ENCODE assay signal across 8 cellular contexts in the genomic region with DNA sequence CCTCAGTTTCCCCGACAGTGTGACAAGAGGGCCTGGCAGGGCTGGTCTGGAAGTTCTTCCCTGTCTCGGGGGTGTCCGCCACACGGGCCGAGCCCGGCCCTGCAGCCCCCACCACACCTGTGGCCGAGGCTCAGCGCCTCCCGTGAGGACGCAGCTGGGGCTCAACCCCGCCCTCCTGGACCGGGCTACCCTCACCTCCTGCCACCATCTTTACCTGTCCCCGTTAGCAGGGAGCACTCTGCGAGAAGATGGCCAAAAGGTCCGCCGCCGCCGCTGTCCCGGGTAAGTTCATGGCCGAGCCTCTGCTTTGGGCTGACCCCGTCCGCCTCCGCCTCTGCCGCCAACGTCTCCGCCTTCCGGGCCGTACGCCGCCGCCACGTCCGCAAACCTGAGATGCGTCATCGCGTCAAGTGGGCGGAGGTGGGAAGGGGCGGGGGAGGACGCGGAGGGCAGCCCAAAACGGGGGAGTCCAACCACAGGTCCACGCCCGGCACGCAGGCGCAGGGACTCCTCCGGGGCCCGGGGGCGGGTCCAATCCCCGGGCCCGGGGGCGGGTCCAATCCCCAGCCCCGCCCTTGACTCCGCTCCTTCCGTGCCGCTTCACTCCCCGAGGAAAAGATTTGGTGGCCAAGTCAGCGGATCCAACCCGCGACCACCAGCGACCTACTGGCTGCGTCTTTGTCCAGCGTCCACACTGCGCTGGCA. TPM values are rescaled to one million over a fixed set of nuclear protein-coding genes. Genes with fewer than 3 reads are reported as not detected.
DNase-seq lines count a peak whose midpoint lies in the region; ATAC-seq and TF ChIP-seq lines count a peak whose summit lies in the region.

A gene (minus strand): TSS at position 351 of the 705 bp plus-strand sequence. CDS start 4,295 bp downstream, outside the sequence.

- TF ChIP-seq CTCF in Calu3 (IDR thresholded peaks at IDR 0.05; ENCODE audit: unreplicated experiment) = no peak
- no peak for TF ChIP-seq CTCF in OCI-LY3 (IDR thresholded peaks at IDR 0.05; ENCODE audit: low read depth, low read length)

- H3K4me2 ChIP-seq in OCI-LY3 (ENCODE audit: low read length) = peak within 1 kb of the TSS; percentile 65

- peaks cover 28% of the 10 kb centered on the region for H3K4me1 Mint-ChIP-seq in Calu3 (ENCODE audit: low read depth, unreplicated experiment)

- H3K36me3 ChIP-seq in HUES6 (ENCODE audit: control insufficient read depth, insufficient read depth, low read length) (peaks cover 8% of the 10 kb centered on the region; the same call in 1 of the 2 replicates), OCI-LY3 (replicated peaks; ENCODE audit: low read depth, low read length) (peaks cover 3% of the 10 kb centered on the region)

- CTCF ChIA-PET in Calu3 (lab: Charles Lee) = interaction anchor here (0.8 to 1.8 kb wide), 6 partner anchors 10 to 120 kb away, joined by 3 to 10 read pairs (median 4); a partner anchor contains a TSS

- peak; percentile 89 for ATAC-seq in GM21423 (IDR thresholded peaks at IDR 0.05; ENCODE audit: unreplicated experiment)

- no peaks in the 10 kb centered on the region for H4K20me1 ChIP-seq in OCI-LY3 (ENCODE audit: insufficient read depth, low read length)

- peaks cover 38% of the 10 kb centered on the region for H3K36me3 Mint-ChIP-seq in Calu3 (ENCODE audit: insufficient read depth, unreplicated experiment)

- peak; percentile 98 for DNase-seq in Calu3
- peak; percentile 96 for DNase-seq in activated T-cell treated with anti-CD3 and anti-CD28 coated beads for 1 hour (ENCODE audit: low read depth)
- peak; percentile 91 for DNase-seq in epidermal melanocyte (ENCODE audit: insufficient read length, low spot score)
- DNase-seq in stimulated activated CD8-positive, alpha-beta memory T cell treated with anti-CD3 and anti-CD28 coated beads, Interleukin-4, amount 100 ng/mL, for 1 hour (ENCODE audit: low read depth in 2 of 2, low spot score in 1 of 2) = peak; percentile 93 to 95

- peak within 1 kb of the TSS; percentile 71 for H3K4me3 Mint-ChIP-seq in Calu3 (ENCODE audit: low read depth, unreplicated experiment)

- BruUV-seq in Calu3 (replicated peaks; lab: Mats Ljungman, UMichigan) = no TSS peak

- H3K79me2 ChIP-seq in OCI-LY3 (ENCODE audit: low read length) = peaks cover 21% of the 10 kb centered on the region

- peak within 1 kb of the TSS; percentile 83 for H3K9ac ChIP-seq in HUES6 (ENCODE audit: low read length)
- H3K9ac ChIP-seq in OCI-LY3 (ENCODE audit: low read length) = peak within 1 kb of the TSS; percentile 80

- no peaks in the 10 kb centered on the region for H3K9me3 Mint-ChIP-seq in Calu3 (ENCODE audit: low read depth, unreplicated experiment)

- no peaks in the 10 kb centered on the region for H3K27me3 ChIP-seq in HUES6 (ENCODE audit: control insufficient read depth, insufficient read depth, low read length)
- peaks cover 28% of the 10 kb centered on the region for H3K27me3 ChIP-seq in OCI-LY3 (ENCODE audit: low read depth, low read length)
- peaks cover 3% of the 10 kb centered on the region for H3K27me3 ChIP-seq in mononuclear cell (ENCODE audit: insufficient read depth, low read length)

- H3K4me1 ChIP-seq in HUES6 (ENCODE audit: control insufficient read depth, insufficient read depth, low read length) (peaks cover 13% of the 10 kb centered on the region; the same call in 1 of the 2 replicates), OCI-LY3 (ENCODE audit: low read length) (peaks cover 14% of the 10 kb centered on the region), mononuclear cell (ENCODE audit: insufficient read depth, low read length) (peaks cover 24% of the 10 kb centered on the region)

- peaks cover 20% of the 10 kb centered on the region for H3K27me3 Mint-ChIP-seq in Calu3 (ENCODE audit: unreplicated experiment)

- H3K4me3 ChIP-seq in HUES6 (ENCODE audit: low read depth, low read length) = peak within 1 kb of the TSS; percentile 84
- peak within 1 kb of the TSS; percentile 87 for H3K4me3 ChIP-seq in OCI-LY3 (ENCODE audit: low read length)
- H3K4me3 ChIP-seq in mononuclear cell (ENCODE audit: low read length) = peak within 1 kb of the TSS; percentile 91

- H2AFZ ChIP-seq in OCI-LY3 (ENCODE audit: low read depth, low read length) = peak within 1 kb of the TSS; percentile 98

- H3K27ac Mint-ChIP-seq in Calu3 (ENCODE audit: unreplicated experiment) = peak within 1 kb of the TSS; percentile 48

- intact Hi-C loops in Calu3 (cut with micrococcal nuclease; ENCODE audit: unreplicated experiment) = no loop called here

- H3K27ac ChIP-seq in HUES6 (ENCODE audit: low read depth, low read length) (peak within 1 kb of the TSS; percentile 49), OCI-LY3 (ENCODE audit: low read length) (peak within 1 kb of the TSS; percentile 22)

- H3K9me3 ChIP-seq in HUES6 (ENCODE audit: control insufficient read depth, insufficient read depth, low read depth, low read length) = no peaks in the 10 kb centered on the region
- H3K9me3 ChIP-seq in OCI-LY3 (ENCODE audit: insufficient read depth, low read length) = no peaks in the 10 kb centered on the region
- no peaks in the 10 kb centered on the region for H3K9me3 ChIP-seq in mononuclear cell (ENCODE audit: low read depth, low read length)

RNA-seq across cellular contexts. Expression of the gene that starts here (rescaled TPM):
- total RNA-seq in Calu3 (2022) = 25.9 and 27.2 TPM in 2 replicates
- total RNA-seq in mononuclear cell = 27.3 TPM

Comparison
In these comparisons a context has a peak if more than half of its experiments do, and no peak if none do; other contexts are left out.
1. Peak in every context shown above with its lines: DNase-seq, ATAC-seq, H3K4me3 ChIP-seq and H3K27ac ChIP-seq.